Comparison of ENCODE assay signal across 1 cellular context in the genomic region with DNA sequence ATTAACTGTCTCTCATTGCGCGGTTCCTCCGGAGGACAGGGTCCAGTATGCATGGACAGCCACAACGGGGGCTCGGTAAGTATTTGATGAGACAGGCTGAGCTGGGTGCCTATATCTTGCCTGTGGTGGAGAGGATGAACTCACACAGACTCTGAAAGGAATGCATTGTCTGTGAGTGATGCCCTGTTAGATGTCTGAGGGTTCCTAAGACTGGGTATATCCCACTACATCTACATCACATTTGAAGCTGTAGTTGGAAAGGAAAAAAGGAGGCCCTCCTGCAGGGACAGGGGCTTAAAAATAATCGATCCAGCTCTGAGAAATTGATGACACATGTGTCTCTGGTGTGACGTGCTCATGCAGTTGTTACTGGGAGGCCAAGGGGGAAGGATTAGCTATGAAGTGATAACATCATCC.
A peak's percentile ranks its signal among the peaks of the same experiment; 100 is the strongest.
TF ChIP-seq lines count a peak whose summit lies in the region.

No MANE protein-coding gene starts in this region.

TF ChIP-seq in K562, 482 proteins besides CTCF, POLR2A, EP300 and RAD21 (continued from another document):
- TF ChIP-seq, protein P1, sequence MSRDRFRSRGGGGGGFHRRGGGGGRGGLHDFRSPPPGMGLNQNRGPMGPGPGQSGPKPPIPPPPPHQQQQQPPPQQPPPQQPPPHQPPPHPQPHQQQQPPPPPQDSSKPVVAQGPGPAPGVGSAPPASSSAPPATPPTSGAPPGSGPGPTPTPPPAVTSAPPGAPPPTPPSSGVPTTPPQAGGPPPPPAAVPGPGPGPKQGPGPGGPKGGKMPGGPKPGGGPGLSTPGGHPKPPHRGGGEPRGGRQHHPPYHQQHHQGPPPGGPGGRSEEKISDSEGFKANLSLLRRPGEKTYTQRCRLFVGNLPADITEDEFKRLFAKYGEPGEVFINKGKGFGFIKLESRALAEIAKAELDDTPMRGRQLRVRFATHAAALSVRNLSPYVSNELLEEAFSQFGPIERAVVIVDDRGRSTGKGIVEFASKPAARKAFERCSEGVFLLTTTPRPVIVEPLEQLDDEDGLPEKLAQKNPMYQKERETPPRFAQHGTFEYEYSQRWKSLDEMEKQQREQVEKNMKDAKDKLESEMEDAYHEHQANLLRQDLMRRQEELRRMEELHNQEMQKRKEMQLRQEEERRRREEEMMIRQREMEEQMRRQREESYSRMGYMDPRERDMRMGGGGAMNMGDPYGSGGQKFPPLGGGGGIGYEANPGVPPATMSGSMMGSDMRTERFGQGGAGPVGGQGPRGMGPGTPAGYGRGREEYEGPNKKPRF (IDR thresholded peaks at IDR 0.05; ENCODE audit: low read depth, low read length): no peak
- TF ChIP-seq, protein P2, sequence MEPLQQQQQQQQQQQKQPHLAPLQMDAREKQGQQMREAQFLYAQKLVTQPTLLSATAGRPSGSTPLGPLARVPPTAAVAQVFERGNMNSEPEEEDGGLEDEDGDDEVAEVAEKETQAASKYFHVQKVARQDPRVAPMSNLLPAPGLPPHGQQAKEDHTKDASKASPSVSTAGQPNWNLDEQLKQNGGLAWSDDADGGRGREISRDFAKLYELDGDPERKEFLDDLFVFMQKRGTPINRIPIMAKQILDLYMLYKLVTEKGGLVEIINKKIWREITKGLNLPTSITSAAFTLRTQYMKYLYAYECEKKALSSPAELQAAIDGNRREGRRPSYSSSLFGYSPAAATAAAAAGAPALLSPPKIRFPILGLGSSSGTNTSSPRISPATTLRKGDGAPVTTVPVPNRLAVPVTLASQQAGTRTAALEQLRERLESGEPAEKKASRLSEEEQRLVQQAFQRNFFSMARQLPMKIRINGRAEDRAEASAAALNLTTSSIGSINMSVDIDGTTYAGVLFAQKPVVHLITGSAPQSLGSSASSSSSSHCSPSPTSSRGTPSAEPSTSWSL (CRISPR knock-in tag; IDR thresholded peaks at IDR 0.05; ENCODE audit: borderline replicate concordance): no peak
- TF ChIP-seq ZNF316 (IDR thresholded peaks at IDR 0.05) (0 out of 2 replicates have a peak, but pooled peaks have one; percentile 9), WHSC1 (IDR thresholded peaks at IDR 0.05; ENCODE audit: low read length) (no peak), GATAD2A (IDR thresholded peaks at IDR 0.05) (no peak), ZNF232 (CRISPR knock-in tag; IDR thresholded peaks at IDR 0.05) (no peak), ZKSCAN1 (IDR thresholded peaks at IDR 0.05; ENCODE audit: low read depth, low read length) (no peak), FOXM1 (IDR thresholded peaks at IDR 0.05; ENCODE audit: low read depth) (no peak), FOXM1 (CRISPR knock-in tag; IDR thresholded peaks at IDR 0.05; ENCODE audit: low read depth) (no peak), RBFOX2 (IDR thresholded peaks at IDR 0.05; ENCODE audit: low read depth, low read length) (no peak)
- TF ChIP-seq, protein P3, sequence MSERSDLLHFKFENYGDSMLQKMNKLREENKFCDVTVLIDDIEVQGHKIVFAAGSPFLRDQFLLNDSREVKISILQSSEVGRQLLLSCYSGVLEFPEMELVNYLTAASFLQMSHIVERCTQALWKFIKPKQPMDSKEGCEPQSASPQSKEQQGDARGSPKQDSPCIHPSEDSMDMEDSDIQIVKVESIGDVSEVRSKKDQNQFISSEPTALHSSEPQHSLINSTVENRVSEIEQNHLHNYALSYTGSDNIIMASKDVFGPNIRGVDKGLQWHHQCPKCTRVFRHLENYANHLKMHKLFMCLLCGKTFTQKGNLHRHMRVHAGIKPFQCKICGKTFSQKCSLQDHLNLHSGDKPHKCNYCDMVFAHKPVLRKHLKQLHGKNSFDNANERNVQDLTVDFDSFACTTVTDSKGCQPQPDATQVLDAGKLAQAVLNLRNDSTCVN (CRISPR knock-in tag; IDR thresholded peaks at IDR 0.05): no peak
- TF ChIP-seq, protein P4, sequence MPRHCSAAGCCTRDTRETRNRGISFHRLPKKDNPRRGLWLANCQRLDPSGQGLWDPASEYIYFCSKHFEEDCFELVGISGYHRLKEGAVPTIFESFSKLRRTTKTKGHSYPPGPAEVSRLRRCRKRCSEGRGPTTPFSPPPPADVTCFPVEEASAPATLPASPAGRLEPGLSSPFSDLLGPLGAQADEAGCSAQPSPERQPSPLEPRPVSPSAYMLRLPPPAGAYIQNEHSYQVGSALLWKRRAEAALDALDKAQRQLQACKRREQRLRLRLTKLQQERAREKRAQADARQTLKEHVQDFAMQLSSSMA (CRISPR knock-in tag; IDR thresholded peaks at IDR 0.05): no peak
- TF ChIP-seq, protein P5, sequence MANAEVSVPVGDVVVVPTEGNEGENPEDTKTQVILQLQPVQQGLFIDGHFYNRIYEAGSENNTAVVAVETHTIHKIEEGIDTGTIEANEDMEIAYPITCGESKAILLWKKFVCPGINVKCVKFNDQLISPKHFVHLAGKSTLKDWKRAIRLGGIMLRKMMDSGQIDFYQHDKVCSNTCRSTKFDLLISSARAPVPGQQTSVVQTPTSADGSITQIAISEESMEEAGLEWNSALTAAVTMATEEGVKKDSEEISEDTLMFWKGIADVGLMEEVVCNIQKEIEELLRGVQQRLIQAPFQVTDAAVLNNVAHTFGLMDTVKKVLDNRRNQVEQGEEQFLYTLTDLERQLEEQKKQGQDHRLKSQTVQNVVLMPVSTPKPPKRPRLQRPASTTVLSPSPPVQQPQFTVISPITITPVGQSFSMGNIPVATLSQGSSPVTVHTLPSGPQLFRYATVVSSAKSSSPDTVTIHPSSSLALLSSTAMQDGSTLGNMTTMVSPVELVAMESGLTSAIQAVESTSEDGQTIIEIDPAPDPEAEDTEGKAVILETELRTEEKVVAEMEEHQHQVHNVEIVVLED (CRISPR knock-in tag; IDR thresholded peaks at IDR 0.05): no peak
TF ChIP-seq in K562: peak in this region for 11.
